8 cellular contexts compared by ENCODE assay signal in the genomic region with DNA sequence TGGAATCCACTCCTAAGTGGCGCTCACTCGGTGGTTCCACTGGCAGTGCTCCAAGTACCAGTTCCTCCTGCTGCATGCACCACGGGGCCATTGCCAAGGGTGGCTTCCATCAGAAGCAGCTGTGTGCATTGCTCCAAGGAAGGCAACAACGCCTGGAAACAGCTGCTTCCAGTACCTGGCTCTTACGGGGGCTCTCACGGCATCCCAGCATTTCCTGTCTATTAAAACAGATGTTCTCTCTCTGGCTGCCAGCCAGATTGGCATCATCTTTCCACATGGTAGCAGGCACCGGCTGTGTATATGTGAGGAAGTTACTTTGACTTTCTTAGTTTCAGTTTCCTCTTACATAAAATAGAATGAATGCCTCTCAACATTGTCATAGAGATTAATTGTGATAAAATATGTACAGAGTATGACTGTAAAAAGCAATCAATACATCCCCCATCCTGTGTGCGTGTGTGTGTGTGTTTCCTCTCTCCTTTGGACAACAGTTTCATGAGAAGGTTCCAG.
DNase-seq lines count a peak whose midpoint lies in the region; ATAC-seq and TF ChIP-seq lines count a peak whose summit lies in the region.

No MANE protein-coding gene starts in this region.

- H3K79me1 ChIP-seq in mesenchymal stem cell (replicated peaks; ENCODE audit: low read length, poor library complexity, severe bottlenecking), result no peaks in the 10 kb centered on the region

- H2BK5ac ChIP-seq in mesenchymal stem cell (ENCODE audit: low read depth, low read length, poor library complexity, severe bottlenecking), result no peak overlapping the region

- H3K9me3 Mint-ChIP-seq in activated naive CD8-positive, alpha-beta T cell treated with anti-CD3 and anti-CD28 coated beads, Interleukin-2, amount 10 ng/mL, durations not matched to agents 7 days and 5 days, result no peaks in the 10 kb centered on the region
- peaks cover 3% of the 10 kb centered on the region for H3K9me3 Mint-ChIP-seq in glutamatergic neuron (ENCODE audit: unreplicated experiment)

- no peak overlapping the region for H4K91ac ChIP-seq in mesenchymal stem cell (ENCODE audit: low read length)

- no peak overlapping the region for H2AK5ac ChIP-seq in mesenchymal stem cell (ENCODE audit: low read length, severe bottlenecking)

- POLR2A ChIA-PET in activated naive CD8-positive, alpha-beta T cell treated with anti-CD3 and anti-CD28 coated beads, Interleukin-2, amount 10 ng/mL, durations not matched to agents 7 days and 5 days (lab: Charles Lee), result no interaction called here

- H3K36me3 ChIP-seq in mesenchymal stem cell (ENCODE audit: control insufficient read depth in 1 of 2, insufficient read depth in 2 of 2, low read depth in 1 of 2, low read length in 2 of 2), result no peaks in the 10 kb centered on the region

- no peak overlapping the region for H3K4ac ChIP-seq in mesenchymal stem cell (ENCODE audit: low read depth in 1 of 2, low read length in 2 of 2)

- DNase-seq in SIG-M5 treated with dmso at 0.1 percent for 504 hours (lab: John Stamatoyannopoulos, UW; ENCODE audit: unreplicated experiment) (peak; percentile 12), SIG-M5 (lab: John Stamatoyannopoulos, UW) (no peak), NCI-H187 treated with DMSO at 0.1 percent for 48 hours (lab: John Stamatoyannopoulos, UW) (peak; percentile 41), mesenchymal stem cell (peak; percentile 68), cerebellar cortex (ENCODE audit: low spot score) (no peak), glutamatergic neuron (no peak)
- no peak for DNase-seq in activated naive CD8-positive, alpha-beta T cell treated with anti-CD3 and anti-CD28 coated beads, Interleukin-2, amount 10 ng/mL, durations not matched to agents 7 days and 5 days

- H2BK120ac ChIP-seq in mesenchymal stem cell (ENCODE audit: low read depth, low read length), result no peak overlapping the region

- peaks cover 6% of the 10 kb centered on the region for H3K27me3 Mint-ChIP-seq in activated naive CD8-positive, alpha-beta T cell treated with anti-CD3 and anti-CD28 coated beads, Interleukin-2, amount 10 ng/mL, durations not matched to agents 7 days and 5 days
- peaks cover 3% of the 10 kb centered on the region for H3K27me3 Mint-ChIP-seq in glutamatergic neuron (ENCODE audit: unreplicated experiment)

- no peak overlapping the region for H4K8ac ChIP-seq in mesenchymal stem cell (ENCODE audit: low read length)

- no peaks in the 10 kb centered on the region for H3K36me3 Mint-ChIP-seq in activated naive CD8-positive, alpha-beta T cell treated with anti-CD3 and anti-CD28 coated beads, Interleukin-2, amount 10 ng/mL, durations not matched to agents 7 days and 5 days
- H3K36me3 Mint-ChIP-seq in glutamatergic neuron (ENCODE audit: unreplicated experiment), result no peaks in the 10 kb centered on the region

- WGBS in mesenchymal stem cell, result 58% methylated on average over 6 of the region's 8 CpGs

- H3K27ac Mint-ChIP-seq in activated naive CD8-positive, alpha-beta T cell treated with anti-CD3 and anti-CD28 coated beads, Interleukin-2, amount 10 ng/mL, durations not matched to agents 7 days and 5 days, result no peak overlapping the region
- H3K27ac Mint-ChIP-seq in glutamatergic neuron (ENCODE audit: unreplicated experiment), result no peak overlapping the region

- no peaks in the 10 kb centered on the region for H3K27me3 ChIP-seq in mesenchymal stem cell (ENCODE audit: control insufficient read depth in 1 of 2, insufficient read depth in 1 of 2, low read length in 2 of 2)

- no peak overlapping the region for H3K9ac ChIP-seq in mesenchymal stem cell (ENCODE audit: low read length)

- no peak overlapping the region for H2BK12ac ChIP-seq in mesenchymal stem cell (ENCODE audit: low read length in 2 of 2)

- peak; percentile 75 for ATAC-seq in HG02642 (IDR thresholded peaks at IDR 0.05; ENCODE audit: poor library complexity, unreplicated experiment)
- peak; percentile 74 for ATAC-seq in activated naive CD8-positive, alpha-beta T cell treated with anti-CD3 and anti-CD28 coated beads, Interleukin-2, amount 10 ng/mL, durations not matched to agents 7 days and 5 days (ENCODE audit: low read depth)

- H3K4me3 Mint-ChIP-seq in activated naive CD8-positive, alpha-beta T cell treated with anti-CD3 and anti-CD28 coated beads, Interleukin-2, amount 10 ng/mL, durations not matched to agents 7 days and 5 days, result peak overlapping the region; percentile 26
- H3K4me3 Mint-ChIP-seq in glutamatergic neuron (ENCODE audit: unreplicated experiment), result no peak overlapping the region

- H2AFZ ChIP-seq in mesenchymal stem cell (ENCODE audit: low read depth, low read length), result no peak overlapping the region

- no peak overlapping the region for H3K14ac ChIP-seq in mesenchymal stem cell (ENCODE audit: low read length in 2 of 2)

- H3K9me3 ChIP-seq in mesenchymal stem cell (ENCODE audit: control insufficient read depth, low read length), result no peaks in the 10 kb centered on the region

- no peak overlapping the region for H3K23ac ChIP-seq in mesenchymal stem cell (ENCODE audit: low read length in 2 of 2)

- TF ChIP-seq CTCF in glutamatergic neuron (IDR thresholded peaks at IDR 0.05; ENCODE audit: partially characterized antibody, unreplicated experiment), result no peak

- peaks cover 4% of the 10 kb centered on the region for H3K4me1 Mint-ChIP-seq in activated naive CD8-positive, alpha-beta T cell treated with anti-CD3 and anti-CD28 coated beads, Interleukin-2, amount 10 ng/mL, durations not matched to agents 7 days and 5 days
- peaks cover 1% of the 10 kb centered on the region for H3K4me1 Mint-ChIP-seq in glutamatergic neuron (ENCODE audit: low read depth, unreplicated experiment)

- no peak overlapping the region for H2BK15ac ChIP-seq in mesenchymal stem cell (ENCODE audit: low read depth, poor library complexity, severe bottlenecking)

- H3K18ac ChIP-seq in mesenchymal stem cell (ENCODE audit: low read depth in 1 of 2, low read length in 2 of 2), result no peak overlapping the region

- H3K4me1 ChIP-seq in mesenchymal stem cell (ENCODE audit: control insufficient read depth, insufficient read depth, low read depth, low read length), result peaks cover 3% of the 10 kb centered on the region

- peak overlapping the region in 1 of 2 experiments; percentile 45 for H3K4me3 ChIP-seq in mesenchymal stem cell (ENCODE audit: insufficient read depth in 1 of 2, low read depth in 1 of 2, low read length in 2 of 2)

- H3K4me2 ChIP-seq in mesenchymal stem cell (ENCODE audit: low read length, poor library complexity, severe bottlenecking), result no peak overlapping the region

- no peak overlapping the region for H3K27ac ChIP-seq in mesenchymal stem cell (ENCODE audit: low read length, poor library complexity, severe bottlenecking)

Comparison
In these comparisons a context has a peak if more than half of its experiments do, and no peak if none do; other contexts are left out.
1. DNase-seq: peak in SIG-M5 treated with dmso at 0.1 percent for 504 hours (single experiment), NCI-H187 treated with DMSO at 0.1 percent for 48 hours (single experiment) and mesenchymal stem cell (single experiment); none in SIG-M5 (single experiment), activated naive CD8-positive, alpha-beta T cell treated with anti-CD3 and anti-CD28 coated beads, Interleukin-2, amount 10 ng/mL, durations not matched to agents 7 days and 5 days (single experiment), cerebellar cortex (single experiment) and glutamatergic neuron (single experiment).